In genomic region chr2:74440005-74440377, GRCh38 we compare ENCODE assay signal across 8 cellular contexts. TPM values are rescaled to one million over a fixed set of nuclear protein-coding genes. Genes with fewer than 3 reads are reported as not detected.
A peak's percentile ranks its signal among the peaks of the same experiment; 100 is the strongest.
DNase-seq lines count a peak whose midpoint lies in the region; ATAC-seq and TF ChIP-seq lines count a peak whose summit lies in the region.

No MANE protein-coding gene starts in this region.

- no peaks in the 10 kb centered on the region for H3K9me3 Mint-ChIP-seq in stimulated activated naive CD8-positive, alpha-beta T cell treated with anti-CD3 and anti-CD28 coated beads, Interleukin-15, Interleukin-2, amounts not matched to agents 100 ng/mL and 50 ng/mL, for 24 hours

- ATAC-seq in stimulated activated naive CD8-positive, alpha-beta T cell treated with anti-CD3 and anti-CD28 coated beads, Interleukin-15, Interleukin-2, amounts not matched to agents 100 U/mL and 50 U/mL, for 24 hours: no peak
- ATAC-seq in left colon: no peak
- no peak for ATAC-seq in GM18873 (IDR thresholded peaks at IDR 0.05; ENCODE audit: low FRiP score, unreplicated experiment)
- ATAC-seq in HG02852 (IDR thresholded peaks at IDR 0.05; ENCODE audit: unreplicated experiment): no peak

- peak overlapping the region; percentile 63 for H3K4me3 Mint-ChIP-seq in stimulated activated naive CD8-positive, alpha-beta T cell treated with anti-CD3 and anti-CD28 coated beads, Interleukin-15, Interleukin-2, amounts not matched to agents 100 ng/mL and 50 ng/mL, for 24 hours

- no peak for TF ChIP-seq CTCF in cardiac fibroblast (IDR thresholded peaks at IDR 0.05; ENCODE audit: low read depth, low read length)

- no peaks in the 10 kb centered on the region for H3K36me3 Mint-ChIP-seq in stimulated activated naive CD8-positive, alpha-beta T cell treated with anti-CD3 and anti-CD28 coated beads, Interleukin-15, Interleukin-2, amounts not matched to agents 100 ng/mL and 50 ng/mL, for 24 hours (ENCODE audit: low read depth)

- peaks cover 15% of the 10 kb centered on the region for H3K27me3 Mint-ChIP-seq in stimulated activated naive CD8-positive, alpha-beta T cell treated with anti-CD3 and anti-CD28 coated beads, Interleukin-15, Interleukin-2, amounts not matched to agents 100 ng/mL and 50 ng/mL, for 24 hours

- peak overlapping the region; percentile 100 for H3K27ac ChIP-seq in substantia nigra (ENCODE audit: low read depth, low read length, poor library complexity, severe bottlenecking)

- H3K27ac Mint-ChIP-seq in stimulated activated naive CD8-positive, alpha-beta T cell treated with anti-CD3 and anti-CD28 coated beads, Interleukin-15, Interleukin-2, amounts not matched to agents 100 ng/mL and 50 ng/mL, for 24 hours: no peak overlapping the region

- DNase-seq in stimulated activated naive CD8-positive, alpha-beta T cell treated with anti-CD3 and anti-CD28 coated beads, Interleukin-15, Interleukin-2, amounts not matched to agents 100 U/mL and 50 U/mL, for 24 hours: no peak
- DNase-seq in cardiac fibroblast (ENCODE audit: low read depth in 2 of 2): peak; percentile 54 to 74
- DNase-seq in left colon: peak; percentile 54 to 60
- peak in 46 of 49 donors; percentile 60 to 94 (median 87) for DNase-seq in substantia nigra (lab: John Stamatoyannopoulos, UW)
- no peak for DNase-seq in SW480 (ENCODE audit: low spot score)

- intact Hi-C loops in left colon (cut with DNase I, micrococcal nuclease): no loop called here

- H3K4me1 Mint-ChIP-seq in stimulated activated naive CD8-positive, alpha-beta T cell treated with anti-CD3 and anti-CD28 coated beads, Interleukin-15, Interleukin-2, amounts not matched to agents 100 ng/mL and 50 ng/mL, for 24 hours (ENCODE audit: low read depth): peaks cover 25% of the 10 kb centered on the region

- H3K4me3 ChIP-seq in cardiac fibroblast (replicated peaks in 1 of 2; ENCODE audit: low read depth in 2 of 2, low read length in 2 of 2): peak overlapping the region; percentile 59 to 71

RNA-seq across cellular contexts. Expression of gene RTKN, which starts 1.7 kb away (rescaled TPM):
- 10 to 100 TPM; 47.6 to 51.9 TPM for total RNA-seq in left colon

RNA-seq across cellular contexts. Expression of gene INO80B, which starts 14.9 kb away (rescaled TPM):
- 10 to 100 TPM; 26.6 to 27.7 TPM for total RNA-seq in left colon

RNA-seq across cellular contexts. Expression of gene WBP1, which starts 18.2 kb away (rescaled TPM):
- 10 to 100 TPM; 48.4 to 56.6 TPM for total RNA-seq in left colon

RNA-seq across cellular contexts. Expression of gene WDR54, which starts 18.5 kb away (rescaled TPM):
- 1 to 10 TPM; 2.8 to 5.4 TPM for total RNA-seq in left colon

RNA-seq across cellular contexts. Expression of gene C2orf81, which starts 18.6 kb away (rescaled TPM):
- total RNA-seq in left colon: 1 to 10 TPM in 1 of 2 donors, under 1 TPM in 1; 0.49 to 1.7 TPM

Comparison
In these comparisons a context has a peak if more than half of its experiments do, and no peak if none do; other contexts are left out.
1. DNase-seq: peak in cardiac fibroblast (2 of 2), left colon (2 of 2) and substantia nigra (46 of 49); none in stimulated activated naive CD8-positive, alpha-beta T cell treated with anti-CD3 and anti-CD28 coated beads, Interleukin-15, Interleukin-2, amounts not matched to agents 100 U/mL and 50 U/mL, for 24 hours (single experiment) and SW480 (single experiment).